Comparison of ENCODE assay signal across 10 cellular contexts in the genomic region with DNA sequence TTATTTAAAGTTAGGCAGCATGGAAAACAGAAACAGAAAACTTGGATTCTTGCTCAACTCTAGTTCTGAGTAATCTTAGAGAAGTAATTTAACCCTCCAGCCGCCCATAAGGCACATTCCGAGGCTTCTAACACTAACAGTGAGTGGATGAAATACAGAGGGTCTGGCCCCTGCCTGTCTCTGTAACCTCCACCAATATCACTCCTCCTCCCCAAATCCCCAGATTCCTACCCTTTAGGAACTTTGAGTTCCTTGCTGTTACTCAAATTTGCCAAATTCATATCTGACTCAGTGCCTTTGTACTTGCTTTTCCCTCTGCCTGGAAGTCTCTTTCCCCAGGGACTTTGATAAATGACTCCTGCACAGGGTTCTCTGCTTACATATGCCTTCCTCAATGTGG.
A peak's percentile ranks its signal among the peaks of the same experiment; 100 is the strongest.
DNase-seq lines count a peak whose midpoint lies in the region; ATAC-seq lines count a peak whose summit lies in the region.
"Had no signal": no experiment of that assay in that cellular context is flagged by ENCODE, and none has a peak within 500 bp of the region (broad histone marks: within the 10 kb centered on the region; RNA-seq: fewer than 3 reads in every experiment).

No MANE protein-coding gene starts in this region.

- no peak overlapping the region for H3K27ac Mint-ChIP-seq in activated naive CD4-positive, alpha-beta T cell treated with anti-CD3 and anti-CD28 coated beads for 36 hours
- peak overlapping the region in 1 of 10 donors; percentile 1 for H3K27ac Mint-ChIP-seq in naive thymus-derived CD8-positive, alpha-beta T cell

- H3K4me1 Mint-ChIP-seq in activated naive CD4-positive, alpha-beta T cell treated with anti-CD3 and anti-CD28 coated beads for 36 hours (ENCODE audit: low read depth), result peaks cover 21% of the 10 kb centered on the region
- peaks cover 15 to 29% (median 26%) of the 10 kb centered on the region in 4 donors for H3K4me1 Mint-ChIP-seq in naive thymus-derived CD8-positive, alpha-beta T cell

- H3K4me3 Mint-ChIP-seq in activated naive CD4-positive, alpha-beta T cell treated with anti-CD3 and anti-CD28 coated beads for 36 hours, result no peak overlapping the region
- no peak overlapping the region for H3K4me3 Mint-ChIP-seq in naive thymus-derived CD8-positive, alpha-beta T cell

- H3K9me3 Mint-ChIP-seq in activated naive CD4-positive, alpha-beta T cell treated with anti-CD3 and anti-CD28 coated beads for 36 hours, result peaks cover 9% of the 10 kb centered on the region
- peaks cover 5 to 14% (median 13%) of the 10 kb centered on the region in 9 donors for H3K9me3 Mint-ChIP-seq in naive thymus-derived CD8-positive, alpha-beta T cell

- peaks cover 42% of the 10 kb centered on the region for H3K4me1 ChIP-seq in rectal smooth muscle tissue (ENCODE audit: control insufficient read depth, insufficient read depth, low read length)

- H3K4me3 ChIP-seq in rectal smooth muscle tissue (ENCODE audit: low read length), result no peak overlapping the region
- H3K4me3 ChIP-seq: BLaER1 had no signal

- no peaks in the 10 kb centered on the region for H3K36me3 ChIP-seq in rectal smooth muscle tissue (ENCODE audit: control insufficient read depth, insufficient read depth, low read length)
- H3K36me3 ChIP-seq: BLaER1 had no signal

- H3K27me3 ChIP-seq in rectal smooth muscle tissue (ENCODE audit: control insufficient read depth, insufficient read depth, low read length), result no peaks in the 10 kb centered on the region
- H3K27me3 ChIP-seq: BLaER1 had no signal

- H3K27ac ChIP-seq in rectal smooth muscle tissue (ENCODE audit: low read depth, low read length), result peak overlapping the region; percentile 51
- H3K27ac ChIP-seq: BLaER1 had no signal

- CTCF ChIA-PET in activated naive CD4-positive, alpha-beta T cell treated with anti-CD3 and anti-CD28 coated beads for 36 hours (lab: Charles Lee), result no interaction called here

- DNase-seq in Daoy (ENCODE audit: low read depth), result peak; percentile 16
- peak; percentile 93 for DNase-seq in amniotic epithelial cell (ENCODE audit: low read depth)
- DNase-seq in Right ventricle myocardium superior, result no peak
- DNase-seq in activated naive CD4-positive, alpha-beta T cell treated with anti-CD3 and anti-CD28 coated beads for 36 hours, result no peak
- DNase-seq in naive thymus-derived CD8-positive, alpha-beta T cell, result no peak
- DNase-seq in GM19240 (ENCODE audit: insufficient read length, low spot score), result no peak
- DNase-seq: NCI-H1417 treated with DMSO at 0.1 percent for 48 hours had no signal

- no peak overlapping the region for H3K9ac ChIP-seq in rectal smooth muscle tissue (ENCODE audit: low read length)
- H3K9ac ChIP-seq: BLaER1 had no signal

- ATAC-seq in Right ventricle myocardium superior (ENCODE audit: poor library complexity) (peak; percentile 60), GM21381 (IDR thresholded peaks at IDR 0.05; ENCODE audit: unreplicated experiment) (no peak)
- no peak for ATAC-seq in naive thymus-derived CD8-positive, alpha-beta T cell

- H3K36me3 Mint-ChIP-seq in activated naive CD4-positive, alpha-beta T cell treated with anti-CD3 and anti-CD28 coated beads for 36 hours (ENCODE audit: low read depth), result peaks cover 3% of the 10 kb centered on the region
- peaks cover 0 to 14% (median 12%) of the 10 kb centered on the region in 3 donors for H3K36me3 Mint-ChIP-seq in naive thymus-derived CD8-positive, alpha-beta T cell

- intact Hi-C loops in Right ventricle myocardium superior (cut with DNase I), result no loop called here
- intact Hi-C loops in activated naive CD4-positive, alpha-beta T cell treated with anti-CD3 and anti-CD28 coated beads for 36 hours (cut with micrococcal nuclease), result no loop called here

- no peaks in the 10 kb centered on the region for H3K27me3 Mint-ChIP-seq in activated naive CD4-positive, alpha-beta T cell treated with anti-CD3 and anti-CD28 coated beads for 36 hours (ENCODE audit: low read depth)
- H3K27me3 Mint-ChIP-seq in naive thymus-derived CD8-positive, alpha-beta T cell, result no peaks in the 10 kb centered on the region

- POLR2A ChIA-PET in naive thymus-derived CD8-positive, alpha-beta T cell (lab: Charles Lee), result no interaction called here

Comparison
In these comparisons a context has a peak if more than half of its experiments do, and no peak if none do; other contexts are left out.
1. DNase-seq: peak in Daoy (single experiment) and amniotic epithelial cell (single experiment); none in Right ventricle myocardium superior (single experiment), activated naive CD4-positive, alpha-beta T cell treated with anti-CD3 and anti-CD28 coated beads for 36 hours (single experiment), naive thymus-derived CD8-positive, alpha-beta T cell (0 of 10) and GM19240 (single experiment).